In the genomic region with DNA sequence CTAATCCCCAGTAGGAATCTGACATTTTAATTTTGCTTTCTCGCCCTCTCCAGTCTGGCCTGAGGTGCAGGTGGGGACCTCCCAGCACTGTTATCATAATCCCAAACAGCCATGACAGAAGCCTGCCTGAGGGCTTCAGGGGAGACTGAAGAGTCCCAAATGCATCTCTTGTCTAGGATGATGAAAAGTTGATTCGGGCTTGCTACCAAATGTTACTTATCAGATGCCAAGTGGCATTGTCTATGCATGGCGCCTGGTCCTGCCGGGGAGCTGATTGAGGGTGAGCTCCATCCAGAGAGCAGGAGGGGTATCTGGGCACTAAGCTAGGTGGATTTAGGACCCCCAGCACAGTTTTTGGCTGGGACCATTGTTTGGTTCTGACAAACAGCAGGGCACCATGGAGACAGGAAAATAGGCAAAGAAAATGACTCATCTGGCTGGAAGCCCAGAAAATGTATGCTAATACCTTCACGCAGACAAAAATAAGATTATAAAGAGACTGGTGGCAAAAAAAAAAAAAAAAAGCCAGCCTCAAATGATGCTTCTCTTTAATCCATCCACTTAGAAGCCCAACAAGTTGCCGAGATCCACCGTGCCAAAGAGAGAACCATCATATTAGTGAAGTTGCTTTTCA, we compare ENCODE assay signal across 11 cellular contexts.
DNase-seq lines count a peak whose midpoint lies in the region; ATAC-seq, FAIRE-seq and TF ChIP-seq lines count a peak whose summit lies in the region.
"Had no signal": no experiment of that assay in that cellular context is flagged by ENCODE, and none has a peak within 500 bp of the region (broad histone marks: within the 10 kb centered on the region; RNA-seq: fewer than 3 reads in every experiment).

No MANE protein-coding gene starts in this region.

- no peak overlapping the region for H3K56ac ChIP-seq in H1 (replicated peaks; ENCODE audit: insufficient read length, low read depth, low read length)

- TF ChIP-seq CTCF in H1 (IDR thresholded peaks at IDR 0.05; ENCODE audit: control extremely low read depth in 1 of 3, insufficient read depth in 1 of 3, low read depth in 1 of 3, low read length in 3 of 3) (no peak), prostate gland (IDR thresholded peaks at IDR 0.05) (no peak)

- H3K14ac ChIP-seq in H1 (ENCODE audit: insufficient read length), result no peak overlapping the region

- no peak overlapping the region for H3K4me2 ChIP-seq in H1 (ENCODE audit: insufficient read depth in 1 of 2, low read depth in 2 of 2, low read length in 2 of 2)

- CTCF ChIA-PET in H1 (lab: Charles Lee; ENCODE audit: partially characterized antibody), result interaction anchor here (1.4 kb wide), 1 partner anchor 620 kb away, joined by 3 read pairs; no protein-coding TSS in a partner anchor

- H3K23ac ChIP-seq in H1 (ENCODE audit: insufficient read length), result no peak overlapping the region

- DNase-seq in H4 (ENCODE audit: low spot score), result peak; percentile 76
- peak; percentile 97 to 98 for DNase-seq in NCI-H446 (lab: John Stamatoyannopoulos, UW)
- no peak for DNase-seq in H1 (ENCODE audit: low read depth in 1 of 2, low spot score in 2 of 2)
- peak; percentile 48 for DNase-seq in prostate gland (ENCODE audit: low spot score)
- no peak for DNase-seq in stimulated activated CD4-positive, alpha-beta T cell treated with anti-CD3 and anti-CD28 coated beads, Interleukin-15, amount 100 ng/mL, for 24 hours
- no peak for DNase-seq in GDM1 (lab: John Stamatoyannopoulos, UW)
- DNase-seq: Karpas-422; lower lobe of right lung; stimulated activated CD8-positive, alpha-beta memory T cell treated with anti-CD3 and anti-CD28 coated beads, Interleukin-4, amount 100 ng/mL, for 48 hours had no signal

- H3K79me1 ChIP-seq in H1 (ENCODE audit: low read depth, low read length), result no peaks in the 10 kb centered on the region

- no peak overlapping the region for H3K9ac ChIP-seq in H1 (replicated peaks in 1 of 4; ENCODE audit: extremely low read depth in 1 of 4, low read depth in 3 of 4, low read length in 3 of 4)

- no peak overlapping the region for H2BK5ac ChIP-seq in H1 (ENCODE audit: low read depth, low read length)

- H4K91ac ChIP-seq in H1 (replicated peaks; ENCODE audit: insufficient read length, low read length), result no peak overlapping the region

- no peak for TF ChIP-seq POLR2A in H1 (IDR thresholded peaks at IDR 0.05; ENCODE audit: control extremely low read depth in 1 of 2, low read depth in 2 of 2, low read length in 2 of 2)
- TF ChIP-seq POLR2A in prostate gland (IDR thresholded peaks at IDR 0.05), result no peak

- 95% methylated on average over 7 of the region's 7 CpGs; no CpG with 5 or more reads in 1 of the 2 experiments for WGBS in H1 (ENCODE audit: extremely low coverage in 1 of 2, insufficient coverage in 1 of 2, insufficient read length in 1 of 2, insufficient replicate concordance in 2 of 2, low coverage in 1 of 2, low lambda C conversion rate in 2 of 2, missing lambda C conversion rate in 1 of 2), 2 experiments
- whole genome bisulfite sequencing in prostate gland, result 34% methylated on average over 7 of the region's 7 CpGs

- no peak overlapping the region for H3K27ac ChIP-seq in H1 (ENCODE audit: low read depth, low read length)
- no peak overlapping the region for H3K27ac ChIP-seq in prostate gland
- H3K27ac ChIP-seq: lower lobe of right lung had no signal

- H3K4me1 ChIP-seq in H1 (replicated peaks in 1 of 4; ENCODE audit: control insufficient read depth in 3 of 4, insufficient read depth in 4 of 4, low read length in 3 of 4) (peaks cover 3 to 9% (median 6%) of the 10 kb centered on the region in 4 experiments; a peak in 6 of 7 replicates), prostate gland (replicated peaks) (no peaks in the 10 kb centered on the region)

- H2AK5ac ChIP-seq in H1 (ENCODE audit: low read depth, low read length), result no peak overlapping the region

- intact Hi-C loops in prostate gland (cut with DNase I), result loop anchor here (10.0 kb wide), 1 partner anchor 624 kb away; no protein-coding TSS in a partner anchor

- no peak for TF ChIP-seq RAD21 in H1 (IDR thresholded peaks at IDR 0.05 in 1 of 2, conservative IDR thresholded peaks at IDR 0.05 in 1 of 2; ENCODE audit: low read depth in 2 of 2, low read length in 2 of 2)

- H3K4me3 ChIP-seq in H1 (ENCODE audit: extremely low read depth in 1 of 4, insufficient read depth in 2 of 4, low read depth in 3 of 4, low read length in 4 of 4), result no peak overlapping the region
- H3K4me3 ChIP-seq in prostate gland, result no peak overlapping the region
- H3K4me3 ChIP-seq: lower lobe of right lung had no signal

- peaks cover 0 to 2% of the 10 kb centered on the region in 2 experiments; a peak in 1 of 4 replicates for H3K9me3 ChIP-seq in H1 (ENCODE audit: insufficient read depth in 2 of 2, low read depth in 1 of 2, low read length in 1 of 2)
- H3K9me3 ChIP-seq in prostate gland, result no peaks in the 10 kb centered on the region
- H3K9me3 ChIP-seq: lower lobe of right lung had no signal

- ATAC-seq in HG03196 (IDR thresholded peaks at IDR 0.05; ENCODE audit: unreplicated experiment) (no peak), HG03280 (IDR thresholded peaks at IDR 0.05; ENCODE audit: unreplicated experiment) (no peak)
- ATAC-seq: lower lobe of right lung had no signal

- POLR2A ChIA-PET in H1 (lab: Charles Lee; ENCODE audit: partially characterized antibody), result no interaction called here

- H3K36me3 ChIP-seq in H1 (ENCODE audit: control insufficient read depth in 2 of 4, insufficient read depth in 4 of 4, low read length in 3 of 4) (no peaks in the 10 kb centered on the region), prostate gland (no peaks in the 10 kb centered on the region)
- H3K36me3 ChIP-seq: lower lobe of right lung had no signal

- H4K5ac ChIP-seq in H1 (ENCODE audit: insufficient read length, low read depth, low read length), result no peak overlapping the region

- no peak overlapping the region for H4K8ac ChIP-seq in H1 (ENCODE audit: extremely low read depth, insufficient read depth, low read length)

- no peak overlapping the region for H2BK120ac ChIP-seq in H1 (replicated peaks; ENCODE audit: low read depth, low read length)

- peaks cover 2% of the 10 kb centered on the region; the same call in 1 of the 2 replicates for H3K23me2 ChIP-seq in H1 (ENCODE audit: low read depth, low read length)

- no peak for FAIRE-seq in H1 (lab: Jason Lieb, UNC)

- H4K20me1 ChIP-seq in H1 (replicated peaks in 1 of 2; ENCODE audit: control insufficient read depth in 1 of 2, insufficient read depth in 2 of 2, low read length in 2 of 2), result no peaks in the 10 kb centered on the region

- H3K79me2 ChIP-seq in H1 (ENCODE audit: control insufficient read depth in 1 of 2, insufficient read depth in 2 of 2, low read length in 2 of 2), result no peaks in the 10 kb centered on the region

- H2BK15ac ChIP-seq in H1 (ENCODE audit: low read length), result no peak overlapping the region

- peak overlapping the region; percentile 55; the same call in 1 of the 2 replicates for H2BK12ac ChIP-seq in H1 (ENCODE audit: low read depth, low read length)

- no peak overlapping the region for H3K18ac ChIP-seq in H1 (ENCODE audit: extremely low read depth, low read length)

- TF ChIP-seq EP300 in H1 (IDR thresholded peaks at IDR 0.05; ENCODE audit: borderline replicate concordance in 1 of 2, low read depth in 2 of 2, low read length in 2 of 2), result no peak

- no peak overlapping the region for H3K4ac ChIP-seq in H1 (replicated peaks; ENCODE audit: insufficient read length, low read depth, low read length)

- H2AFZ ChIP-seq in H1 (ENCODE audit: low read length), result no peak overlapping the region

- H3K27me3 ChIP-seq in H1 (replicated peaks in 1 of 4; ENCODE audit: control insufficient read depth in 3 of 4, extremely low read depth in 1 of 4, insufficient read depth in 3 of 4, low read length in 3 of 4) (no peaks in the 10 kb centered on the region), prostate gland (replicated peaks; ENCODE audit: insufficient read depth) (no peaks in the 10 kb centered on the region)

- H2BK20ac ChIP-seq in H1 (ENCODE audit: low read length), result no peak overlapping the region

TF ChIP-seq in H1, 55 proteins besides CTCF, POLR2A, EP300 and RAD21:
- TF ChIP-seq FOSL1 (IDR thresholded peaks at IDR 0.05; ENCODE audit: insufficient read depth, low read depth, low read length) (no peak), SIX5 (IDR thresholded peaks at IDR 0.05; ENCODE audit: low read depth, low read length) (no peak), SIRT6 (IDR thresholded peaks at IDR 0.05; ENCODE audit: low read length) (no peak), NANOG (IDR thresholded peaks at IDR 0.05; ENCODE audit: insufficient read depth, low read depth, low read length, poor library complexity, severe bottlenecking) (no peak), RXRA (IDR thresholded peaks at IDR 0.05; ENCODE audit: insufficient read depth, low read depth, low read length) (no peak)

Comparison
In these comparisons a context has a peak if more than half of its experiments do, and no peak if none do; other contexts are left out.
1. DNase-seq: peak in H4 (single experiment), NCI-H446 (2 of 2) and prostate gland (single experiment); none in H1 (0 of 2), stimulated activated CD4-positive, alpha-beta T cell treated with anti-CD3 and anti-CD28 coated beads, Interleukin-15, amount 100 ng/mL, for 24 hours (single experiment) and GDM1 (single experiment).